ENCODE assay signal across 19 cellular contexts in the genomic region with DNA sequence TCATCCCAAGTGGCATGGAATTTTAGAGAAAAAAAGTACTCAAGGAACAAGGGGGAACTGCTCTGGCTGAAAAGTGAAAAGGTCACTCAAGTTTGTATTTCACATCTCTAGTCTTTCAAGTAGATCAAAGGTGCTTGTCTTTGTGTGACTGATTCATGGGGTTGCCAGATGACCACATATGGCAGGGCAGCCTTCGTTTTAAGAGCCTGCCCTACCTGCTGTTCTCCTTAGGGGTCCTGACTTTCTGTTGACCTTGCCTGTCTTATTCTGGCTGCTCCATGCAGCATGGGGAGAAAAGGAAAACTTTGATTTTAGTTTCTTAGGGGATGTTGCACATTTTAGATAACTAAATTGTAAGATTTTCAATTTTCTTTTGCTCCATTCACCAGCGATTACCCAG.
DNase-seq lines count a peak whose midpoint lies in the region; ATAC-seq and TF ChIP-seq lines count a peak whose summit lies in the region.
"Had no signal": no experiment of that assay in that cellular context is flagged by ENCODE, and none has a peak within 500 bp of the region (broad histone marks: within the 10 kb centered on the region; RNA-seq: fewer than 3 reads in every experiment).

No MANE protein-coding gene starts in this region.

- no peak for TF ChIP-seq CTCF in WTC11 (IDR thresholded peaks at IDR 0.05)
- no peak for TF ChIP-seq CTCF in nephron progenitor cell (IDR thresholded peaks at IDR 0.05)

- DNase-seq in DMS 273 treated with DMSO at 0.1 percent for 48 hours (lab: John Stamatoyannopoulos, UW), result peak; percentile 50
- DNase-seq in WTC11 (ENCODE audit: low spot score), result no peak
- peak; percentile 23 for DNase-seq in iPS-NIHi11 (ENCODE audit: low spot score)
- DNase-seq in nephron progenitor cell, result peak; percentile 7
- no peak for DNase-seq in SW480 (ENCODE audit: low spot score)
- DNase-seq in stimulated activated naive CD4-positive, alpha-beta T cell treated with Interleukin-2 at 50 U/mL for 16 hours (lab: John Stamatoyannopoulos, UW), result no peak
- no peak for DNase-seq in Right ventricle myocardium superior
- DNase-seq: 8988T; BE2C; C1 segment of cervical spinal cord; CD4-positive, CD25-positive, alpha-beta regulatory T cell; CD8-positive, alpha-beta memory T cell; COR-L47; DMS153; DMS79; GF-D8; GOT3; KG1 had no signal

- no peak overlapping the region for H3K27ac Mint-ChIP-seq in WTC11
- H3K27ac Mint-ChIP-seq in nephron progenitor cell, result peak overlapping the region; percentile 37
- H3K27ac Mint-ChIP-seq: CD4-positive, CD25-positive, alpha-beta regulatory T cell; CD8-positive, alpha-beta memory T cell had no signal

- H3K27me3 Mint-ChIP-seq in WTC11 (ENCODE audit: low read depth), result no peaks in the 10 kb centered on the region
- no peaks in the 10 kb centered on the region for H3K27me3 Mint-ChIP-seq in nephron progenitor cell (ENCODE audit: low read depth, poor library complexity)
- H3K27me3 Mint-ChIP-seq: CD4-positive, CD25-positive, alpha-beta regulatory T cell; CD8-positive, alpha-beta memory T cell had no signal

- POLR2A ChIA-PET in WTC11 (lab: Charles Lee), result no interaction called here

- H3K4me3 Mint-ChIP-seq in WTC11 (no peak overlapping the region), nephron progenitor cell (no peak overlapping the region)
- H3K4me3 Mint-ChIP-seq: CD4-positive, CD25-positive, alpha-beta regulatory T cell; CD8-positive, alpha-beta memory T cell had no signal

- CTCF ChIA-PET in WTC11 (lab: Charles Lee), result no interaction called here

- ATAC-seq in WTC11 (peak; percentile 61), SK-N-SH treated with all-trans-retinoic acid at 6 μM for 48 hours (no peak), Right ventricle myocardium superior (ENCODE audit: poor library complexity) (no peak)

- H3K36me3 Mint-ChIP-seq in WTC11 (no peaks in the 10 kb centered on the region), nephron progenitor cell (ENCODE audit: low read depth) (peaks cover 2% of the 10 kb centered on the region)
- H3K36me3 Mint-ChIP-seq: CD4-positive, CD25-positive, alpha-beta regulatory T cell; CD8-positive, alpha-beta memory T cell had no signal

- H3K9me3 Mint-ChIP-seq in WTC11, result peaks cover 5% of the 10 kb centered on the region
- peaks cover 8% of the 10 kb centered on the region for H3K9me3 Mint-ChIP-seq in nephron progenitor cell

- intact Hi-C loops in Right ventricle myocardium superior (cut with DNase I), result no loop called here

- H3K4me1 Mint-ChIP-seq in WTC11 (peaks cover 8% of the 10 kb centered on the region), nephron progenitor cell (peaks cover 24% of the 10 kb centered on the region)
- H3K4me1 Mint-ChIP-seq: CD4-positive, CD25-positive, alpha-beta regulatory T cell; CD8-positive, alpha-beta memory T cell had no signal

TF ChIP-seq in WTC11, 78 proteins besides CTCF, POLR2A, EP300 and RAD21 (continues in another document):
- TF ChIP-seq CREM (CRISPR knock-in tag; IDR thresholded peaks at IDR 0.05), result no peak
- TF ChIP-seq, protein P1, sequence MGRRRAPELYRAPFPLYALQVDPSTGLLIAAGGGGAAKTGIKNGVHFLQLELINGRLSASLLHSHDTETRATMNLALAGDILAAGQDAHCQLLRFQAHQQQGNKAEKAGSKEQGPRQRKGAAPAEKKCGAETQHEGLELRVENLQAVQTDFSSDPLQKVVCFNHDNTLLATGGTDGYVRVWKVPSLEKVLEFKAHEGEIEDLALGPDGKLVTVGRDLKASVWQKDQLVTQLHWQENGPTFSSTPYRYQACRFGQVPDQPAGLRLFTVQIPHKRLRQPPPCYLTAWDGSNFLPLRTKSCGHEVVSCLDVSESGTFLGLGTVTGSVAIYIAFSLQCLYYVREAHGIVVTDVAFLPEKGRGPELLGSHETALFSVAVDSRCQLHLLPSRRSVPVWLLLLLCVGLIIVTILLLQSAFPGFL (CRISPR knock-in tag; IDR thresholded peaks at IDR 0.05; ENCODE audit: borderline replicate concordance), result no peak
- TF ChIP-seq FOXP1 (CRISPR knock-in tag; IDR thresholded peaks at IDR 0.05; ENCODE audit: borderline replicate concordance), result no peak
- TF ChIP-seq IRF2 (CRISPR knock-in tag; IDR thresholded peaks at IDR 0.05; ENCODE audit: borderline replicate concordance, low read depth), result no peak
- TF ChIP-seq, protein P2, sequence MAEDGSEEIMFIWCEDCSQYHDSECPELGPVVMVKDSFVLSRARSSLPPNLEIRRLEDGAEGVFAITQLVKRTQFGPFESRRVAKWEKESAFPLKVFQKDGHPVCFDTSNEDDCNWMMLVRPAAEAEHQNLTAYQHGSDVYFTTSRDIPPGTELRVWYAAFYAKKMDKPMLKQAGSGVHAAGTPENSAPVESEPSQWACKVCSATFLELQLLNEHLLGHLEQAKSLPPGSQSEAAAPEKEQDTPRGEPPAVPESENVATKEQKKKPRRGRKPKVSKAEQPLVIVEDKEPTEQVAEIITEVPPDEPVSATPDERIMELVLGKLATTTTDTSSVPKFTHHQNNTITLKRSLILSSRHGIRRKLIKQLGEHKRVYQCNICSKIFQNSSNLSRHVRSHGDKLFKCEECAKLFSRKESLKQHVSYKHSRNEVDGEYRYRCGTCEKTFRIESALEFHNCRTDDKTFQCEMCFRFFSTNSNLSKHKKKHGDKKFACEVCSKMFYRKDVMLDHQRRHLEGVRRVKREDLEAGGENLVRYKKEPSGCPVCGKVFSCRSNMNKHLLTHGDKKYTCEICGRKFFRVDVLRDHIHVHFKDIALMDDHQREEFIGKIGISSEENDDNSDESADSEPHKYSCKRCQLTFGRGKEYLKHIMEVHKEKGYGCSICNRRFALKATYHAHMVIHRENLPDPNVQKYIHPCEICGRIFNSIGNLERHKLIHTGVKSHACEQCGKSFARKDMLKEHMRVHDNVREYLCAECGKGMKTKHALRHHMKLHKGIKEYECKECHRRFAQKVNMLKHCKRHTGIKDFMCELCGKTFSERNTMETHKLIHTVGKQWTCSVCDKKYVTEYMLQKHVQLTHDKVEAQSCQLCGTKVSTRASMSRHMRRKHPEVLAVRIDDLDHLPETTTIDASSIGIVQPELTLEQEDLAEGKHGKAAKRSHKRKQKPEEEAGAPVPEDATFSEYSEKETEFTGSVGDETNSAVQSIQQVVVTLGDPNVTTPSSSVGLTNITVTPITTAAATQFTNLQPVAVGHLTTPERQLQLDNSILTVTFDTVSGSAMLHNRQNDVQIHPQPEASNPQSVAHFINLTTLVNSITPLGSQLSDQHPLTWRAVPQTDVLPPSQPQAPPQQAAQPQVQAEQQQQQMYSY (CRISPR knock-in tag; IDR thresholded peaks at IDR 0.05), result no peak
- TF ChIP-seq, protein P3, sequence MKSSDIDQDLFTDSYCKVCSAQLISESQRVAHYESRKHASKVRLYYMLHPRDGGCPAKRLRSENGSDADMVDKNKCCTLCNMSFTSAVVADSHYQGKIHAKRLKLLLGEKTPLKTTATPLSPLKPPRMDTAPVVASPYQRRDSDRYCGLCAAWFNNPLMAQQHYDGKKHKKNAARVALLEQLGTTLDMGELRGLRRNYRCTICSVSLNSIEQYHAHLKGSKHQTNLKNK (CRISPR knock-in tag; IDR thresholded peaks at IDR 0.05), result no peak
- no peak for TF ChIP-seq SMAD3 (CRISPR knock-in tag; IDR thresholded peaks at IDR 0.05; ENCODE audit: borderline replicate concordance)

TF ChIP-seq in SK-N-SH treated with all-trans-retinoic acid at 6 μM for 48 hours, 23 proteins besides CTCF, POLR2A, EP300 and RAD21 (continues in another document):
- TF ChIP-seq ZFP30 (CRISPR knock-in tag; IDR thresholded peaks at IDR 0.05) (no peak), ZNF70 (CRISPR knock-in tag; IDR thresholded peaks at IDR 0.05) (no peak), OSR1 (CRISPR knock-in tag; IDR thresholded peaks at IDR 0.05) (no peak), ZFP3 (CRISPR knock-in tag; IDR thresholded peaks at IDR 0.05) (no peak), ZC3H10 (CRISPR knock-in tag; IDR thresholded peaks at IDR 0.05) (no peak), RARB (CRISPR knock-in tag; IDR thresholded peaks at IDR 0.05) (no peak), ISL1 (CRISPR knock-in tag; IDR thresholded peaks at IDR 0.05) (no peak), PPARA (CRISPR knock-in tag; IDR thresholded peaks at IDR 0.05; ENCODE audit: borderline replicate concordance) (no peak)
- TF ChIP-seq, protein P4, sequence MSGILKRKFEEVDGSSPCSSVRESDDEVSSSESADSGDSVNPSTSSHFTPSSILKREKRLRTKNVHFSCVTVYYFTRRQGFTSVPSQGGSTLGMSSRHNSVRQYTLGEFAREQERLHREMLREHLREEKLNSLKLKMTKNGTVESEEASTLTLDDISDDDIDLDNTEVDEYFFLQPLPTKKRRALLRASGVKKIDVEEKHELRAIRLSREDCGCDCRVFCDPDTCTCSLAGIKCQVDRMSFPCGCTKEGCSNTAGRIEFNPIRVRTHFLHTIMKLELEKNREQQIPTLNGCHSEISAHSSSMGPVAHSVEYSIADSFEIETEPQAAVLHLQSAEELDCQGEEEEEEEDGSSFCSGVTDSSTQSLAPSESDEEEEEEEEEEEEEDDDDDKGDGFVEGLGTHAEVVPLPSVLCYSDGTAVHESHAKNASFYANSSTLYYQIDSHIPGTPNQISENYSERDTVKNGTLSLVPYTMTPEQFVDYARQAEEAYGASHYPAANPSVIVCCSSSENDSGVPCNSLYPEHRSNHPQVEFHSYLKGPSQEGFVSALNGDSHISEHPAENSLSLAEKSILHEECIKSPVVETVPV (CRISPR knock-in tag; IDR thresholded peaks at IDR 0.05), result no peak
- TF ChIP-seq, protein P5, sequence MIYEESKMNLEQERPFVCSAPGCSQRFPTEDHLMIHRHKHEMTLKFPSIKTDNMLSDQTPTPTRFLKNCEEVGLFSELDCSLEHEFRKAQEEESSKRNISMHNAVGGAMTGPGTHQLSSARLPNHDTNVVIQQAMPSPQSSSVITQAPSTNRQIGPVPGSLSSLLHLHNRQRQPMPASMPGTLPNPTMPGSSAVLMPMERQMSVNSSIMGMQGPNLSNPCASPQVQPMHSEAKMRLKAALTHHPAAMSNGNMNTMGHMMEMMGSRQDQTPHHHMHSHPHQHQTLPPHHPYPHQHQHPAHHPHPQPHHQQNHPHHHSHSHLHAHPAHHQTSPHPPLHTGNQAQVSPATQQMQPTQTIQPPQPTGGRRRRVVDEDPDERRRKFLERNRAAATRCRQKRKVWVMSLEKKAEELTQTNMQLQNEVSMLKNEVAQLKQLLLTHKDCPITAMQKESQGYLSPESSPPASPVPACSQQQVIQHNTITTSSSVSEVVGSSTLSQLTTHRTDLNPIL (CRISPR knock-in tag; IDR thresholded peaks at IDR 0.05; ENCODE audit: low read depth), result no peak

Comparison
In these comparisons a context has a peak if more than half of its experiments do, and no peak if none do; other contexts are left out.
1. DNase-seq: peak in DMS 273 treated with DMSO at 0.1 percent for 48 hours (single experiment), iPS-NIHi11 (single experiment) and nephron progenitor cell (single experiment); none in WTC11 (single experiment), SW480 (single experiment), stimulated activated naive CD4-positive, alpha-beta T cell treated with Interleukin-2 at 50 U/mL for 16 hours (single experiment) and Right ventricle myocardium superior (single experiment).